ENCODE assay signal across 9 cellular contexts in the genomic region with DNA sequence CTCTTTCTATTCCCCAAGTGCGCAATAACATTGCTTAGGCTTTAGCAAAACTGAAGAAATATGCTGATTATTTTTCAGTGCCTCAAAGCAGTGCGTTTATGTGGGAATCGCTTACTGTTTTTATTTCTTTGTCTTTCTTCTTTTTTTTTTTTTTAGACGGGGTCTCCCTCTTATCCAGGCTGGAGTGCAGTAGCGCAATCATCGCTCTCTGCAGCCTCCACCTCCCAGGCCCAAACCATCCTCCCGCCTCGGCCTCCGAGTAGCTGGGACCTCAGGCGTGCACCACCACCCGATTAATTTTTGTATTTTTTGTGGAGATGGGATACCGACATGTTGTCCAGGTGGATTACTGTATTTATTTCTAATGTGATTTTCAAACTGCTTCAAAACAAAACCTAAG. TPM values are rescaled to one million over a fixed set of nuclear protein-coding genes. Genes with fewer than 3 reads are reported as not detected.
DNase-seq lines count a peak whose midpoint lies in the region; ATAC-seq, FAIRE-seq and TF ChIP-seq lines count a peak whose summit lies in the region.
"Had no signal": no experiment of that assay in that cellular context is flagged by ENCODE, and none has a peak within 500 bp of the region (broad histone marks: within the 10 kb centered on the region; RNA-seq: fewer than 3 reads in every experiment).

No MANE protein-coding gene starts in this region.

- no peak for TF ChIP-seq POLR2A in esophagus squamous epithelium (IDR thresholded peaks at IDR 0.05)
- TF ChIP-seq POLR2A in testis (IDR thresholded peaks at IDR 0.05) = no peak

- 84 to 88% methylated on average over 10 to 12 of the region's 12 CpGs for WGBS in esophagus squamous epithelium, 2 donors
- WGBS in psoas muscle, 3 donors = 92 to 95% (median 95%) methylated on average over 12 of the region's 12 CpGs
- WGBS in testis, 2 donors = 62 to 73% methylated on average over 12 of the region's 12 CpGs

- peak overlapping the region; percentile 57 for H3K27ac ChIP-seq in RWPE2 (ENCODE audit: poor library complexity, severe bottlenecking)
- no peak overlapping the region for H3K27ac ChIP-seq in esophagus squamous epithelium
- H3K27ac ChIP-seq in psoas muscle = no peak overlapping the region
- H3K27ac ChIP-seq in testis = no peak overlapping the region

- H3K9me3 ChIP-seq in RWPE2 (ENCODE audit: severe bottlenecking) (no peaks in the 10 kb centered on the region), esophagus squamous epithelium (no peaks in the 10 kb centered on the region), psoas muscle (no peaks in the 10 kb centered on the region), testis (no peaks in the 10 kb centered on the region)

- H3K4me3 ChIP-seq in GM08714 (ENCODE audit: low read length) (peak overlapping the region; percentile 80), RWPE2 (ENCODE audit: severe bottlenecking) (peak overlapping the region; percentile 90), esophagus squamous epithelium (peak overlapping the region; percentile 73 to 96 (median 95)), psoas muscle (peak overlapping the region; percentile 87), testis (peak overlapping the region in 1 of 2 donors; percentile 74)

- H3K4me1 ChIP-seq in RWPE2 (ENCODE audit: insufficient read depth, poor library complexity, severe bottlenecking) (peaks cover 15% of the 10 kb centered on the region), esophagus squamous epithelium (peaks cover 19 to 51% (median 21%) of the 10 kb centered on the region in 3 donors), psoas muscle (peaks cover 5% of the 10 kb centered on the region), testis (peaks cover 4% of the 10 kb centered on the region)

- in situ Hi-C loops in GM13977 (cut with MboI; ENCODE audit: low pct_unique_long_range_greater_than_20kb, low sequenced_read_pairs, unreplicated experiment) = no loop called here

- ATAC-seq in RWPE2 (ENCODE audit: low read depth) (no peak), psoas muscle (no peak)

- intact Hi-C loops in esophagus squamous epithelium (cut with DNase I) (no loop called here), psoas muscle (cut with DNase I) (no loop called here), testis (cut with DNase I; ENCODE audit: low total_unique reads) (no loop called here)

- H3K36me3 ChIP-seq in RWPE2 (ENCODE audit: low read depth) = peaks cover 35% of the 10 kb centered on the region
- H3K36me3 ChIP-seq in esophagus squamous epithelium = peaks cover 0 to 29% (median 13%) of the 10 kb centered on the region in 3 donors
- peaks cover 0 to 33% of the 10 kb centered on the region in 2 donors for H3K36me3 ChIP-seq in psoas muscle (ENCODE audit: insufficient read depth in 1 of 2, low read depth in 1 of 2)
- H3K36me3 ChIP-seq in testis (ENCODE audit: low read depth, missing control alignments) = no peaks in the 10 kb centered on the region

- no peak for TF ChIP-seq CTCF in RWPE2 (IDR thresholded peaks at IDR 0.05; ENCODE audit: poor library complexity, severe bottlenecking)
- TF ChIP-seq CTCF in esophagus squamous epithelium (IDR thresholded peaks at IDR 0.05) = no peak
- no peak for TF ChIP-seq CTCF in psoas muscle (IDR thresholded peaks at IDR 0.05)
- TF ChIP-seq CTCF in GM13977 (IDR thresholded peaks at IDR 0.05; ENCODE audit: extremely low read depth, insufficient read depth, missing control alignments) = no peak
- no peak for TF ChIP-seq CTCF in testis (IDR thresholded peaks at IDR 0.05)

- FAIRE-seq in urothelium cell line (lab: Jason Lieb, UNC) = no peak

- DNase-seq in RWPE2 (ENCODE audit: low spot score) (no peak), esophagus squamous epithelium (lab: John Stamatoyannopoulos, UW) (no peak), psoas muscle (no peak), urothelium cell line (ENCODE audit: low spot score) (no peak), GM13977 (ENCODE audit: low spot score) (no peak), SW 1271 (lab: John Stamatoyannopoulos, UW) (no peak), testis (no peak)
- DNase-seq: NCI-H1105 had no signal

- H3K27me3 ChIP-seq in RWPE2 (ENCODE audit: insufficient read depth, poor library complexity, severe bottlenecking) = no peaks in the 10 kb centered on the region
- H3K27me3 ChIP-seq in esophagus squamous epithelium = no peaks in the 10 kb centered on the region
- no peaks in the 10 kb centered on the region for H3K27me3 ChIP-seq in psoas muscle (ENCODE audit: insufficient read depth in 3 of 3, low read length in 2 of 3)
- no peaks in the 10 kb centered on the region for H3K27me3 ChIP-seq in testis

RNA-seq across cellular contexts. Expression of a gene that starts 1.2 kb away (rescaled TPM):
- total RNA-seq in esophagus squamous epithelium (10 to 100 TPM; 20.8 to 43.6 (median 37.1) TPM), psoas muscle (10 to 100 TPM; 13.9 to 22.1 (median 20.1) TPM), testis (10 to 100 TPM; 27.3 to 29.6 TPM)
- polyA plus RNA-seq in psoas muscle (10 to 100 TPM in 2 of 3 donors, 1 to 10 TPM in 1; 6.6 to 27.9 (median 12.9) TPM), testis (ENCODE audit: insufficient read depth, low read depth, low replicate concordance) (18.9 TPM)

RNA-seq across cellular contexts. Expression of a gene that starts 24.5 kb away (rescaled TPM):
- 100 to 1,000 TPM in 2 of 4 donors, 10 to 100 TPM in 2; 71.8 to 135 (median 101) TPM for total RNA-seq in esophagus squamous epithelium
- 100 to 1,000 TPM; 148 to 226 (median 190) TPM for total RNA-seq in psoas muscle
- 100 to 1,000 TPM in 2 of 3 donors, 10 to 100 TPM in 1; 71.3 to 120 (median 108) TPM for polyA plus RNA-seq in psoas muscle
- total RNA-seq in testis = 10 to 100 TPM; 91.2 to 97.0 TPM
- polyA plus RNA-seq in testis (ENCODE audit: insufficient read depth, low read depth, low replicate concordance) = 71.1 TPM
